ENCODE assay signal across 9 cellular contexts in genomic region chr7:158976468-158976848, GRCh38.
DNase-seq lines count a peak whose midpoint lies in the region; ATAC-seq and TF ChIP-seq lines count a peak whose summit lies in the region.
"Had no signal": no experiment of that assay in that cellular context is flagged by ENCODE, and none has a peak within 500 bp of the region (broad histone marks: within the 10 kb centered on the region; RNA-seq: fewer than 3 reads in every experiment).

No MANE protein-coding gene starts in this region.

- peak; percentile 58 for DNase-seq in NCI-H510A treated with DMSO at 0.1 percent for 48 hours (lab: John Stamatoyannopoulos, UW)
- DNase-seq in NCI-H510A (lab: John Stamatoyannopoulos, UW): no peak
- DNase-seq in UCSD-AML1 (lab: John Stamatoyannopoulos, UW; ENCODE audit: unreplicated experiment): peak; percentile 41
- DNase-seq in hepatocyte (ENCODE audit: low spot score): no peak
- DNase-seq in transverse colon: no peak
- no peak for DNase-seq in NCI-H226
- no peak for DNase-seq in T1000 (lab: John Stamatoyannopoulos, UW)

- H3K4me2 ChIP-seq in hepatocyte: peak overlapping the region; percentile 79

- no peaks in the 10 kb centered on the region for H3K79me2 ChIP-seq in hepatocyte

- H3K4me1 ChIP-seq in hepatocyte (ENCODE audit: insufficient read depth) (peaks cover 6% of the 10 kb centered on the region), transverse colon (peaks cover 6 to 28% (median 12%) of the 10 kb centered on the region in 4 donors)

- H4K20me1 ChIP-seq in hepatocyte (ENCODE audit: insufficient read depth, poor library complexity, severe bottlenecking): no peaks in the 10 kb centered on the region

- TF ChIP-seq POLR2A in transverse colon (IDR thresholded peaks at IDR 0.05): no peak

- H3K4me3 ChIP-seq in hepatocyte (no peak overlapping the region), transverse colon (peak overlapping the region in 3 of 4 donors; percentile 15 to 38 (median 17))

- in situ Hi-C loops in transverse colon (cut with MboI; ENCODE audit: low pct_ligation_motif_present in 1 of 4, low pct_unique_long_range_greater_than_20kb in 1 of 4, low sequenced_read_pairs in 3 of 4): loop anchor here in 2 of 4 donors (10.0 kb wide), 1 partner anchor 282 kb away; no protein-coding TSS in a partner anchor

- H3K27me3 ChIP-seq in hepatocyte (no peaks in the 10 kb centered on the region), transverse colon (no peaks in the 10 kb centered on the region)

- H2AFZ ChIP-seq in hepatocyte: peak overlapping the region; percentile 61

- TF ChIP-seq CTCF in hepatocyte (IDR thresholded peaks at IDR 0.05; ENCODE audit: poor library complexity) (no peak), transverse colon (IDR thresholded peaks at IDR 0.05) (no peak)

- no peaks in the 10 kb centered on the region for H3K9me3 ChIP-seq in hepatocyte (ENCODE audit: low read depth)
- H3K9me3 ChIP-seq in transverse colon: peaks cover 5% of the 10 kb centered on the region in 2 donors

- H3K36me3 ChIP-seq in hepatocyte (replicated peaks; ENCODE audit: insufficient read depth, low read depth): no peaks in the 10 kb centered on the region
- H3K36me3 ChIP-seq in transverse colon: no peaks in the 10 kb centered on the region

- ATAC-seq in HG03060 (IDR thresholded peaks at IDR 0.05; ENCODE audit: low read depth, unreplicated experiment): peak; percentile 22

- intact Hi-C loops in transverse colon (cut with DNase I; ENCODE audit: low total_unique reads): loop anchor here (10.0 kb wide), 1 partner anchor 282 kb away; no protein-coding TSS in a partner anchor

- no peaks in the 10 kb centered on the region for H3K9me2 ChIP-seq in hepatocyte (replicated peaks; ENCODE audit: insufficient read depth)

- WGBS in hepatocyte (ENCODE audit: low lambda C conversion rate, missing lambda C conversion rate): 61% methylated on average over 5 of the region's 5 CpGs
- WGBS in transverse colon (ENCODE audit: low coverage in 1 of 2), 2 donors: 35% methylated on average over 5 of the region's 5 CpGs; no CpG with 5 or more reads in 1 of the 2 donors

- peak overlapping the region; percentile 71 for H3K27ac ChIP-seq in hepatocyte
- peak overlapping the region; percentile 3 to 68 (median 24) for H3K27ac ChIP-seq in transverse colon
- H3K27ac ChIP-seq: 22Rv1 had no signal

- TF ChIP-seq EP300 in transverse colon (IDR thresholded peaks at IDR 0.05; ENCODE audit: low read depth): no peak

Comparison
In these comparisons a context has a peak if more than half of its experiments do, and no peak if none do; other contexts are left out.
1. DNase-seq: peak in NCI-H510A treated with DMSO at 0.1 percent for 48 hours (single experiment) and UCSD-AML1 (single experiment); none in NCI-H510A (single experiment), hepatocyte (single experiment), transverse colon (single experiment), NCI-H226 (single experiment) and T1000 (single experiment).